ENCODE assay signal across 1 cellular context in the genomic region with DNA sequence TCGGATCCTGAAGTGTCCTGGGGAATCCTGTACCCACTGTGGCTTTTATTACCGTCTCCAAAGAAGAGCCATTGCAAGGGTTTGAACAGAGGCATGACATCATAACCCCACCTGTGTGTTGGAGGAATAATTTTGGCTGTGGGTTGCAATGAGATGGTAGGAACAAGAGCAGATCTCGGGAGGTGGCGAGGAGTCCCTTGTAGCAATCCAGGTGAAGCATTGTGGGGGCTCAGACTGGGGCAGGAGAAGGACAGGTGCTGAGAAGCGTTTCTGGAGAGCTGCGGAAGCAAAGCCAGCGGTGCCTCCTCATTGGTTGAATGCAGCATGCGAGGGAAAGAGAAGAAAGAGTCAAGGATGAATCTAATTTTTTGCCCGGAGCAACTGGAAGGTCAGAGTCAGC.
TF ChIP-seq lines count a peak whose summit lies in the region.

No MANE protein-coding gene starts in this region.

TF ChIP-seq in WTC11, 78 proteins besides CTCF, POLR2A, EP300 and RAD21 (continued from another document):
- TF ChIP-seq, protein P1, sequence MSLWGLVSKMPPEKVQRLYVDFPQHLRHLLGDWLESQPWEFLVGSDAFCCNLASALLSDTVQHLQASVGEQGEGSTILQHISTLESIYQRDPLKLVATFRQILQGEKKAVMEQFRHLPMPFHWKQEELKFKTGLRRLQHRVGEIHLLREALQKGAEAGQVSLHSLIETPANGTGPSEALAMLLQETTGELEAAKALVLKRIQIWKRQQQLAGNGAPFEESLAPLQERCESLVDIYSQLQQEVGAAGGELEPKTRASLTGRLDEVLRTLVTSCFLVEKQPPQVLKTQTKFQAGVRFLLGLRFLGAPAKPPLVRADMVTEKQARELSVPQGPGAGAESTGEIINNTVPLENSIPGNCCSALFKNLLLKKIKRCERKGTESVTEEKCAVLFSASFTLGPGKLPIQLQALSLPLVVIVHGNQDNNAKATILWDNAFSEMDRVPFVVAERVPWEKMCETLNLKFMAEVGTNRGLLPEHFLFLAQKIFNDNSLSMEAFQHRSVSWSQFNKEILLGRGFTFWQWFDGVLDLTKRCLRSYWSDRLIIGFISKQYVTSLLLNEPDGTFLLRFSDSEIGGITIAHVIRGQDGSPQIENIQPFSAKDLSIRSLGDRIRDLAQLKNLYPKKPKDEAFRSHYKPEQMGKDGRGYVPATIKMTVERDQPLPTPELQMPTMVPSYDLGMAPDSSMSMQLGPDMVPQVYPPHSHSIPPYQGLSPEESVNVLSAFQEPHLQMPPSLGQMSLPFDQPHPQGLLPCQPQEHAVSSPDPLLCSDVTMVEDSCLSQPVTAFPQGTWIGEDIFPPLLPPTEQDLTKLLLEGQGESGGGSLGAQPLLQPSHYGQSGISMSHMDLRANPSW (CRISPR knock-in tag; conservative IDR thresholded peaks at IDR 0.05; ENCODE audit: low read depth) = no peak
- TF ChIP-seq, protein P2, sequence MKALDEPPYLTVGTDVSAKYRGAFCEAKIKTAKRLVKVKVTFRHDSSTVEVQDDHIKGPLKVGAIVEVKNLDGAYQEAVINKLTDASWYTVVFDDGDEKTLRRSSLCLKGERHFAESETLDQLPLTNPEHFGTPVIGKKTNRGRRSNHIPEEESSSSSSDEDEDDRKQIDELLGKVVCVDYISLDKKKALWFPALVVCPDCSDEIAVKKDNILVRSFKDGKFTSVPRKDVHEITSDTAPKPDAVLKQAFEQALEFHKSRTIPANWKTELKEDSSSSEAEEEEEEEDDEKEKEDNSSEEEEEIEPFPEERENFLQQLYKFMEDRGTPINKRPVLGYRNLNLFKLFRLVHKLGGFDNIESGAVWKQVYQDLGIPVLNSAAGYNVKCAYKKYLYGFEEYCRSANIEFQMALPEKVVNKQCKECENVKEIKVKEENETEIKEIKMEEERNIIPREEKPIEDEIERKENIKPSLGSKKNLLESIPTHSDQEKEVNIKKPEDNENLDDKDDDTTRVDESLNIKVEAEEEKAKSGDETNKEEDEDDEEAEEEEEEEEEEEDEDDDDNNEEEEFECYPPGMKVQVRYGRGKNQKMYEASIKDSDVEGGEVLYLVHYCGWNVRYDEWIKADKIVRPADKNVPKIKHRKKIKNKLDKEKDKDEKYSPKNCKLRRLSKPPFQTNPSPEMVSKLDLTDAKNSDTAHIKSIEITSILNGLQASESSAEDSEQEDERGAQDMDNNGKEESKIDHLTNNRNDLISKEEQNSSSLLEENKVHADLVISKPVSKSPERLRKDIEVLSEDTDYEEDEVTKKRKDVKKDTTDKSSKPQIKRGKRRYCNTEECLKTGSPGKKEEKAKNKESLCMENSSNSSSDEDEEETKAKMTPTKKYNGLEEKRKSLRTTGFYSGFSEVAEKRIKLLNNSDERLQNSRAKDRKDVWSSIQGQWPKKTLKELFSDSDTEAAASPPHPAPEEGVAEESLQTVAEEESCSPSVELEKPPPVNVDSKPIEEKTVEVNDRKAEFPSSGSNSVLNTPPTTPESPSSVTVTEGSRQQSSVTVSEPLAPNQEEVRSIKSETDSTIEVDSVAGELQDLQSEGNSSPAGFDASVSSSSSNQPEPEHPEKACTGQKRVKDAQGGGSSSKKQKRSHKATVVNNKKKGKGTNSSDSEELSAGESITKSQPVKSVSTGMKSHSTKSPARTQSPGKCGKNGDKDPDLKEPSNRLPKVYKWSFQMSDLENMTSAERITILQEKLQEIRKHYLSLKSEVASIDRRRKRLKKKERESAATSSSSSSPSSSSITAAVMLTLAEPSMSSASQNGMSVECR (CRISPR knock-in tag; IDR thresholded peaks at IDR 0.05; ENCODE audit: borderline replicate concordance) = no peak
- TF ChIP-seq, protein P3, sequence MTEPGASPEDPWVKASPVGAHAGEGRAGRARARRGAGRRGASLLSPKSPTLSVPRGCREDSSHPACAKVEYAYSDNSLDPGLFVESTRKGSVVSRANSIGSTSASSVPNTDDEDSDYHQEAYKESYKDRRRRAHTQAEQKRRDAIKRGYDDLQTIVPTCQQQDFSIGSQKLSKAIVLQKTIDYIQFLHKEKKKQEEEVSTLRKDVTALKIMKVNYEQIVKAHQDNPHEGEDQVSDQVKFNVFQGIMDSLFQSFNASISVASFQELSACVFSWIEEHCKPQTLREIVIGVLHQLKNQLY (CRISPR knock-in tag; IDR thresholded peaks at IDR 0.05) = no peak
- no peak for TF ChIP-seq CREM (CRISPR knock-in tag; IDR thresholded peaks at IDR 0.05)
TF ChIP-seq in WTC11: peak in this region for 0.
